In the genomic region with DNA sequence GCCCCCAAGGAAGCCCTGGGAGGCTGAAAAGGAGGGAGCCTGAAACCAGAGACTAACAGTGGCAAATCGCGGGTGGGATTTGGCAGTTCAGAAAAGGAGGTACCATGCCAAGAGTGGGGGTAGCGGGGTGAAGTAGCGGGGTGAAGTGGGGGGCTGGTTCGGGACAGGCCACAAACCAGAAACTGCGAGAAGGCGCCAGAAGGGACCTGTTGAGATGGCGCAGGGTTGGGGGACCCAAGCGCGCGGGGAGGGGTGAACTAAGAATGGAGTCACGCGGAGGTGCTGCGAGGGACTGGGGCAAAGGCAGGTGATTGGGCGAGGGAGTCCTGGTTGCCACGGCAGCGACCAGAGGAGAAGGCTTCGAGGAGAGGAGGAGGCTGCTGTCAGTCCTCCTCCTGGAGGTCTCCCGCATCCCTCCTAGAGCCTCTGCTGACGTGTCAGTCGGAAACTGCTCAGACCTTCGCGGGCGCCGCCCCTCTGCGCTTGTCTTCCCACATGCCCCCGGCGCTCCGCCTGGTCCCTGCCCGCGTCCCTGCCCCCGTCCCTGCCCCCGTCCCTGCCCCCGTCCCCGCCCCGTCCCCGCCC, we compare ENCODE assay signal across 8 cellular contexts. TPM values are rescaled to one million over a fixed set of nuclear protein-coding genes. Genes with fewer than 3 reads are reported as not detected.
DNase-seq lines count a peak whose midpoint lies in the region; ATAC-seq and TF ChIP-seq lines count a peak whose summit lies in the region.

No MANE protein-coding gene starts in this region.

- H4K8ac ChIP-seq in trophoblast cell (ENCODE audit: low read depth, low read length): peak overlapping the region; percentile 55

- H2BK12ac ChIP-seq in trophoblast cell (ENCODE audit: low read length): no peak overlapping the region

- peak overlapping the region; percentile 78 for H3K27ac Mint-ChIP-seq in activated naive CD8-positive, alpha-beta T cell treated with anti-CD3 and anti-CD28 coated beads, Interleukin-2, amount 50 U/mL, for 24 hours

- H3K27me3 ChIP-seq in SU-DHL-6 (ENCODE audit: low read length) (no peaks in the 10 kb centered on the region), heart left ventricle (peaks cover 0 to 12% (median 0%) of the 10 kb centered on the region in 9 donors), trophoblast cell (ENCODE audit: insufficient read depth, low read length) (no peaks in the 10 kb centered on the region), tibial nerve (peaks cover 0 to 4% of the 10 kb centered on the region in 2 donors)

- peak overlapping the region; percentile 82 for H3K4me3 Mint-ChIP-seq in activated naive CD8-positive, alpha-beta T cell treated with anti-CD3 and anti-CD28 coated beads, Interleukin-2, amount 50 U/mL, for 24 hours

- peak overlapping the region; percentile 1 for H2BK120ac ChIP-seq in trophoblast cell (ENCODE audit: insufficient read depth, low read length, poor library complexity)

- peaks cover 26% of the 10 kb centered on the region for H3K4me1 Mint-ChIP-seq in activated naive CD8-positive, alpha-beta T cell treated with anti-CD3 and anti-CD28 coated beads, Interleukin-2, amount 50 U/mL, for 24 hours

- H3K79me1 ChIP-seq in trophoblast cell (ENCODE audit: low read length): peaks cover 7% of the 10 kb centered on the region

- TF ChIP-seq CTCF in GM12875 (IDR thresholded peaks at IDR 0.05; ENCODE audit: borderline replicate concordance, insufficient read depth, low read depth, low read length) (no peak), SU-DHL-6 (IDR thresholded peaks at IDR 0.05; ENCODE audit: insufficient read depth, low read length, poor library complexity, severe bottlenecking) (no peak), heart left ventricle (IDR thresholded peaks at IDR 0.05) (no peak), tibial nerve (IDR thresholded peaks at IDR 0.05) (no peak)

- H3K9ac ChIP-seq in SU-DHL-6 (ENCODE audit: low read length): peak overlapping the region; percentile 54
- H3K9ac ChIP-seq in trophoblast cell (ENCODE audit: low read length): peak overlapping the region; percentile 66

- peaks cover 9% of the 10 kb centered on the region for H3K27me3 Mint-ChIP-seq in activated naive CD8-positive, alpha-beta T cell treated with anti-CD3 and anti-CD28 coated beads, Interleukin-2, amount 50 U/mL, for 24 hours

- peak overlapping the region; percentile 16 for H3K14ac ChIP-seq in trophoblast cell (ENCODE audit: low read length)

- DNase-seq in NCI-H1417 (lab: John Stamatoyannopoulos, UW): peak; percentile 80 to 98 (median 92)
- DNase-seq in activated naive CD8-positive, alpha-beta T cell treated with anti-CD3 and anti-CD28 coated beads, Interleukin-2, amount 50 U/mL, for 24 hours: peak; percentile 90
- DNase-seq in heart left ventricle: peak; percentile 92 to 96 (median 94)
- DNase-seq in trophoblast cell: peak; percentile 99
- peak; percentile 74 to 79 for DNase-seq in tibial nerve (ENCODE audit: low spot score in 2 of 2)

- no peaks in the 10 kb centered on the region for H4K20me1 ChIP-seq in SU-DHL-6 (ENCODE audit: low read depth, low read length)

- H3K4me3 ChIP-seq in GM12875 (ENCODE audit: low read depth, low read length): peak overlapping the region; percentile 74
- H3K4me3 ChIP-seq in SU-DHL-6 (ENCODE audit: insufficient read depth, low read length, poor library complexity, severe bottlenecking): peak overlapping the region; percentile 45
- peak overlapping the region; percentile 32 to 98 (median 72) for H3K4me3 ChIP-seq in heart left ventricle
- H3K4me3 ChIP-seq in trophoblast cell (ENCODE audit: low read depth, low read length): peak overlapping the region; percentile 70
- peak overlapping the region; percentile 45 to 100 (median 83) for H3K4me3 ChIP-seq in tibial nerve

- H3K9me3 Mint-ChIP-seq in activated naive CD8-positive, alpha-beta T cell treated with anti-CD3 and anti-CD28 coated beads, Interleukin-2, amount 50 U/mL, for 24 hours: no peaks in the 10 kb centered on the region

- no peak overlapping the region for H2BK5ac ChIP-seq in trophoblast cell (ENCODE audit: low read depth, low read length, poor library complexity)

- H3K36me3 Mint-ChIP-seq in activated naive CD8-positive, alpha-beta T cell treated with anti-CD3 and anti-CD28 coated beads, Interleukin-2, amount 50 U/mL, for 24 hours (ENCODE audit: low read depth): peaks cover 6% of the 10 kb centered on the region

- 2 to 7% (median 3%) methylated on average over 18 to 37 of the region's 37 CpGs for WGBS in heart left ventricle, 4 donors
- no CpG with 5 or more reads among the region's 37 CpGs for WGBS in trophoblast cell (ENCODE audit: extremely low coverage, insufficient coverage, insufficient read length)
- 2 to 5% methylated on average over 23 to 30 of the region's 37 CpGs for WGBS in tibial nerve, 2 donors

- H2AFZ ChIP-seq in SU-DHL-6 (ENCODE audit: low read depth, low read length, severe bottlenecking): peak overlapping the region; percentile 98
- peak overlapping the region; percentile 38 for H2AFZ ChIP-seq in trophoblast cell (ENCODE audit: insufficient read depth, low read length, poor library complexity)

- no peaks in the 10 kb centered on the region for H3K9me3 ChIP-seq in SU-DHL-6 (ENCODE audit: insufficient read depth, low read length)
- no peaks in the 10 kb centered on the region for H3K9me3 ChIP-seq in heart left ventricle
- no peaks in the 10 kb centered on the region for H3K9me3 ChIP-seq in trophoblast cell (ENCODE audit: insufficient read depth, low read depth, low read length)
- no peaks in the 10 kb centered on the region for H3K9me3 ChIP-seq in tibial nerve

- no peak overlapping the region for H3K4ac ChIP-seq in trophoblast cell (ENCODE audit: low read depth, low read length)

- peak in 1 of 2 donors; percentile 35 for TF ChIP-seq POLR2A in heart left ventricle (IDR thresholded peaks at IDR 0.05)
- TF ChIP-seq POLR2A in tibial nerve (IDR thresholded peaks at IDR 0.05): peak; percentile 27 to 28

- peak overlapping the region; percentile 27 for H4K12ac ChIP-seq in trophoblast cell (ENCODE audit: low read depth, low read length)

- H3F3A ChIP-seq in SU-DHL-6 (ENCODE audit: insufficient read depth): 0 out of 2 replicates have a peak, but pooled peaks cover 7% of the 10 kb centered on the region

- no peak overlapping the region for H2AK5ac ChIP-seq in trophoblast cell (ENCODE audit: low read length)

- H3K79me2 ChIP-seq in SU-DHL-6 (ENCODE audit: insufficient read depth, low read length) (no peaks in the 10 kb centered on the region), trophoblast cell (ENCODE audit: control insufficient read depth, insufficient read depth, low read length, poor library complexity) (peaks cover 3% of the 10 kb centered on the region)

- no peak overlapping the region for H3K23ac ChIP-seq in trophoblast cell (ENCODE audit: low read length)

- H3K4me2 ChIP-seq in SU-DHL-6 (ENCODE audit: low read depth, low read length, poor library complexity, severe bottlenecking) (peak overlapping the region; percentile 73), trophoblast cell (ENCODE audit: low read length) (peak overlapping the region; percentile 93)

- peak in 1 of 2 donors; percentile 63 for TF ChIP-seq EP300 in tibial nerve (IDR thresholded peaks at IDR 0.05)

- intact Hi-C loops in heart left ventricle (cut with DNase I): loop anchor here in 1 of 10 donors (1.0 kb wide), 1 partner anchor 28 kb away; the partner anchor contains the start of gene TAF1A

- H3K18ac ChIP-seq in trophoblast cell (ENCODE audit: low read length): no peak overlapping the region

- no peaks in the 10 kb centered on the region for H3K9me2 ChIP-seq in SU-DHL-6 (replicated peaks; ENCODE audit: insufficient read depth, low read length)

- no peak overlapping the region for H3K27ac ChIP-seq in SU-DHL-6 (ENCODE audit: low read depth, low read length)
- H3K27ac ChIP-seq in heart left ventricle: peak overlapping the region in 10 of 12 donors; percentile 18 to 81 (median 54)
- H3K27ac ChIP-seq in trophoblast cell (ENCODE audit: low read depth, low read length): no peak overlapping the region
- H3K27ac ChIP-seq in tibial nerve: peak overlapping the region; percentile 74 to 87 (median 76)

- peak; percentile 92 for ATAC-seq in HG02798 (IDR thresholded peaks at IDR 0.05; ENCODE audit: poor library complexity, unreplicated experiment)
- ATAC-seq in activated naive CD8-positive, alpha-beta T cell treated with anti-CD3 and anti-CD28 coated beads, Interleukin-2, amount 50 U/mL, for 24 hours: peak; percentile 98
- peak; percentile 90 to 98 (median 94) for ATAC-seq in heart left ventricle

- H4K91ac ChIP-seq in trophoblast cell (ENCODE audit: low read depth, low read length): peak overlapping the region; percentile 30

- H3K36me3 ChIP-seq in SU-DHL-6 (ENCODE audit: low read length): no peaks in the 10 kb centered on the region
- peaks cover 0 to 16% (median 10%) of the 10 kb centered on the region in 9 donors for H3K36me3 ChIP-seq in heart left ventricle
- no peaks in the 10 kb centered on the region for H3K36me3 ChIP-seq in trophoblast cell (ENCODE audit: control insufficient read depth in 1 of 2, insufficient read depth in 2 of 2, low read length in 2 of 2)
- peaks cover 0 to 8% (median 0%) of the 10 kb centered on the region in 3 donors for H3K36me3 ChIP-seq in tibial nerve

- H3K4me1 ChIP-seq in heart left ventricle: peaks cover 0 to 16% (median 10%) of the 10 kb centered on the region in 12 donors
- H3K4me1 ChIP-seq in trophoblast cell (ENCODE audit: control insufficient read depth in 1 of 2, insufficient read depth in 2 of 2, low read length in 2 of 2): peaks cover 0 to 9% of the 10 kb centered on the region in 2 experiments
- peaks cover 0 to 29% (median 4%) of the 10 kb centered on the region in 4 donors for H3K4me1 ChIP-seq in tibial nerve

RNA-seq across cellular contexts. Expression of gene MIA3, which starts 0.4 kb away (rescaled TPM):
- total RNA-seq in heart left ventricle (10 to 100 TPM; 50.2 to 71.1 (median 61.4) TPM), tibial nerve (10 to 100 TPM; 30.4 to 91.5 (median 61.0) TPM)
- polyA plus RNA-seq in heart left ventricle: 10 to 100 TPM; 20.2 to 48.6 TPM
- polyA plus RNA-seq in trophoblast cell (2013): 49.7 and 51.1 TPM in 2 replicates

RNA-seq across cellular contexts. Expression of gene TAF1A, which starts 27.7 kb away (rescaled TPM):
- total RNA-seq in heart left ventricle: 1 to 10 TPM in 8 of 9 donors, under 1 TPM in 1; 0.81 to 5.1 (median 1.6) TPM
- polyA plus RNA-seq in heart left ventricle: 1 to 10 TPM in 1 of 2 donors, under 1 TPM in 1; 0.99 to 2.4 TPM
- 5.2 and 6.2 TPM in 2 replicates for polyA plus RNA-seq in trophoblast cell (2013)
- total RNA-seq in tibial nerve: 10 to 100 TPM in 1 of 4 donors, 1 to 10 TPM in 3; 3.9 to 14.4 (median 8.0) TPM

Comparison
In these comparisons a context has a peak if more than half of its experiments do, and no peak if none do; other contexts are left out.
1. H3K27ac ChIP-seq: peak in heart left ventricle (10 of 12) and tibial nerve (4 of 4); none in SU-DHL-6 (single experiment) and trophoblast cell (single experiment).
2. Peak in every context shown above with its lines, with median percentiles within 50 percentile points of each other: H3K4me3 ChIP-seq, ATAC-seq and DNase-seq.